Comparison of ENCODE assay signal across 17 cellular contexts in the genomic region with DNA sequence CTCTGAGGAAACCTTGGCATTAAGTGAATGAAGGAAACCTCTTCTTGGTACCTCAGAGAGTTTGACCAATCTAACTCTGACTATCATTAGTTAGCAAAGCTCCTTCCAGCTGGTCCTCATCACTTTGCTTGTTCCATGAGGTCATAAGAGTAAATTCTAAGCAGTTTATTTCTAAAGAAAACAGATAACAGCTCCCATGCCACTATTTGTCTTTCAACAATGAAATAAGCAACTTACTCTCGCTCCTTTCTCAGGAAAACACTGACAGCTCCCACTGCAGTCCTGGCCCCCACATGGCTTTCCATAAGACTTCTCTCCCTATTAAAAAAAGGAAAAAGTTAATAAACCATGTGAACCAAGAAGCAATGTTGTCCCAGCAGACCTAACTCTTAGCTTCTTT.
A peak's percentile ranks its signal among the peaks of the same experiment; 100 is the strongest.
DNase-seq lines count a peak whose midpoint lies in the region; ATAC-seq, FAIRE-seq and TF ChIP-seq lines count a peak whose summit lies in the region.
"Had no signal": no experiment of that assay in that cellular context is flagged by ENCODE, and none has a peak within 500 bp of the region (broad histone marks: within the 10 kb centered on the region; RNA-seq: fewer than 3 reads in every experiment).

No MANE protein-coding gene starts in this region.

- H3K14ac ChIP-seq in trophoblast cell (ENCODE audit: low read length): no peak overlapping the region

- H4K12ac ChIP-seq in trophoblast cell (ENCODE audit: low read depth, low read length): no peak overlapping the region

- WGBS in hepatocyte (ENCODE audit: low lambda C conversion rate, missing lambda C conversion rate): 55% methylated on average over 1 of the region's 1 CpG
- no CpG with 5 or more reads among the region's 1 CpG for WGBS in trophoblast cell (ENCODE audit: extremely low coverage, insufficient coverage, insufficient read length)

- TF ChIP-seq POLR2A in GM12891 (IDR thresholded peaks at IDR 0.05; ENCODE audit: low read depth, low read length): no peak

- no peak overlapping the region for H3K4ac ChIP-seq in trophoblast cell (ENCODE audit: low read depth, low read length)

- POLR2A ChIA-PET in HEK293 (lab: Yijun Ruan, JAX): interaction anchor here (1.0 kb wide), 1 partner anchor 129 kb away, joined by 3 read pairs; a partner anchor contains a TSS

- H3K9me3 ChIP-seq in HEK293 (ENCODE audit: control insufficient read depth, insufficient read depth, low read depth, low read length): no peaks in the 10 kb centered on the region
- no peaks in the 10 kb centered on the region for H3K9me3 ChIP-seq in hepatocyte (ENCODE audit: low read depth)
- H3K9me3 ChIP-seq in trophoblast cell (ENCODE audit: insufficient read depth, low read depth, low read length): no peaks in the 10 kb centered on the region
- H3K9me3 ChIP-seq: BE2C had no signal

- ATAC-seq in HG03025 (IDR thresholded peaks at IDR 0.05; ENCODE audit: low FRiP score, unreplicated experiment): no peak
- ATAC-seq: GM23338, K562, Panc1 had no signal

- H2BK12ac ChIP-seq in trophoblast cell (ENCODE audit: low read length): no peak overlapping the region

- no peak overlapping the region for H3K4me2 ChIP-seq in hepatocyte
- H3K4me2 ChIP-seq in trophoblast cell (ENCODE audit: low read length): no peak overlapping the region
- H3K4me2 ChIP-seq: GM23338 had no signal

- FAIRE-seq in HTR-8/SVneo (lab: Jason Lieb, UNC) (no peak), GM12891 (lab: Jason Lieb, UNC) (no peak)
- FAIRE-seq: A204.1, K562 had no signal

- H3K79me1 ChIP-seq in trophoblast cell (ENCODE audit: low read length): peaks cover 5% of the 10 kb centered on the region

- no peak overlapping the region for H4K8ac ChIP-seq in trophoblast cell (ENCODE audit: low read depth, low read length)

- H3K27me3 ChIP-seq in hepatocyte: no peaks in the 10 kb centered on the region
- H3K27me3 ChIP-seq in trophoblast cell (ENCODE audit: insufficient read depth, low read length): no peaks in the 10 kb centered on the region
- H3K27me3 ChIP-seq: BE2C had no signal

- H2AFZ ChIP-seq in hepatocyte (no peak overlapping the region), trophoblast cell (ENCODE audit: insufficient read depth, low read length, poor library complexity) (no peak overlapping the region)
- H2AFZ ChIP-seq: GM23338 had no signal

- H3K79me2 ChIP-seq in hepatocyte: no peaks in the 10 kb centered on the region
- H3K79me2 ChIP-seq in trophoblast cell (ENCODE audit: control insufficient read depth, insufficient read depth, low read length, poor library complexity): no peaks in the 10 kb centered on the region

- TF ChIP-seq CTCF in HEK293 (tag by site-specific recombination; IDR thresholded peaks at IDR 0.05) (no peak), cardiac fibroblast (IDR thresholded peaks at IDR 0.05; ENCODE audit: low read depth, low read length) (no peak), hepatocyte (IDR thresholded peaks at IDR 0.05; ENCODE audit: poor library complexity) (no peak), GM13976 (IDR thresholded peaks at IDR 0.05; ENCODE audit: borderline replicate concordance, control extremely low read depth, extremely low read depth, insufficient read depth, missing control alignments) (no peak)

- H2AK5ac ChIP-seq in trophoblast cell (ENCODE audit: low read length): no peak overlapping the region

- H3K27ac ChIP-seq in HEK293 (ENCODE audit: extremely low read depth, low read depth, low read length): no peak overlapping the region
- peak overlapping the region; percentile 79 for H3K27ac ChIP-seq in hepatocyte
- H3K27ac ChIP-seq in trophoblast cell (ENCODE audit: low read depth, low read length): no peak overlapping the region

- H3K4me3 ChIP-seq in HEK293 (ENCODE audit: low read depth, low read length) (no peak overlapping the region), cardiac fibroblast (replicated peaks in 1 of 2; ENCODE audit: low read depth in 2 of 2, low read length in 2 of 2) (no peak overlapping the region), hepatocyte (no peak overlapping the region), trophoblast cell (ENCODE audit: low read depth, low read length) (no peak overlapping the region)
- H3K4me3 ChIP-seq: GM23338, K562 had no signal

- H3K4me1 ChIP-seq in HEK293 (ENCODE audit: control insufficient read depth, insufficient read depth, low read length) (peaks cover 10% of the 10 kb centered on the region; the same call in 1 of the 2 replicates), hepatocyte (ENCODE audit: insufficient read depth) (no peaks in the 10 kb centered on the region), trophoblast cell (ENCODE audit: control insufficient read depth in 1 of 2, insufficient read depth in 2 of 2, low read length in 2 of 2) (peaks cover 3 to 6% of the 10 kb centered on the region in 2 experiments)
- H3K4me1 ChIP-seq: BE2C had no signal

- no peaks in the 10 kb centered on the region for H3K9me2 ChIP-seq in hepatocyte (replicated peaks; ENCODE audit: insufficient read depth)

- H2BK5ac ChIP-seq in trophoblast cell (ENCODE audit: low read depth, low read length, poor library complexity): no peak overlapping the region

- no peak overlapping the region for H3K23ac ChIP-seq in trophoblast cell (ENCODE audit: low read length)

- in situ Hi-C loops in GM13976 (cut with MboI; ENCODE audit: low sequenced_read_pairs, unreplicated experiment): no loop called here

- H3K18ac ChIP-seq in trophoblast cell (ENCODE audit: low read length): no peak overlapping the region

- no peak overlapping the region for H3K9ac ChIP-seq in trophoblast cell (ENCODE audit: low read length)

- CTCF ChIA-PET in HEK293 (lab: Yijun Ruan, JAX): interaction anchor here (0.7 to 1.0 kb wide), 3 partner anchors 10 to 111 kb away, joined by 3 read pairs; no protein-coding TSS in a partner anchor

- H3K36me3 ChIP-seq in HEK293 (ENCODE audit: control insufficient read depth in 2 of 2, insufficient read depth in 1 of 2, low read length in 2 of 2): no peaks in the 10 kb centered on the region
- no peaks in the 10 kb centered on the region for H3K36me3 ChIP-seq in hepatocyte (replicated peaks; ENCODE audit: insufficient read depth, low read depth)
- peaks cover 0 to 2% of the 10 kb centered on the region in 2 experiments for H3K36me3 ChIP-seq in trophoblast cell (ENCODE audit: control insufficient read depth in 1 of 2, insufficient read depth in 2 of 2, low read length in 2 of 2)
- H3K36me3 ChIP-seq: BE2C had no signal

- H4K20me1 ChIP-seq in hepatocyte (ENCODE audit: insufficient read depth, poor library complexity, severe bottlenecking): no peaks in the 10 kb centered on the region

- DNase-seq in cardiac fibroblast (ENCODE audit: low read depth in 2 of 2): peak; percentile 6 to 44
- no peak for DNase-seq in hepatocyte (ENCODE audit: low spot score)
- no peak for DNase-seq in trophoblast cell
- DNase-seq in GM13976 (ENCODE audit: low spot score): no peak
- DNase-seq in HTR-8/SVneo (ENCODE audit: insufficient read length, low spot score): no peak
- DNase-seq in GM12891 (ENCODE audit: insufficient read length, low spot score): no peak
- DNase-seq: BE2C; HCEC 1CT; NCI-H1436 treated with DMSO at 0.1 percent for 48 hours; NCI-H774; NK-92 treated with Interleukin-12 subunit alpha and Interleukin-12 subunit beta, amount 100 ng/mL, for 24 hours had no signal

- H4K91ac ChIP-seq in trophoblast cell (ENCODE audit: low read depth, low read length): no peak overlapping the region

- H2BK120ac ChIP-seq in trophoblast cell (ENCODE audit: insufficient read depth, low read length, poor library complexity): peak overlapping the region; percentile 7

TF ChIP-seq in HEK293, 187 proteins besides CTCF, POLR2A, EP300 and RAD21 (continues in another document):
- no peak for TF ChIP-seq ZBTB48 (tag by site-specific recombination; IDR thresholded peaks at IDR 0.05)
- TF ChIP-seq ZNF629 (tag by site-specific recombination; IDR thresholded peaks at IDR 0.05): peak; percentile 33; the same call in 1 of the 2 replicates
- TF ChIP-seq FEZF1 (tag by site-specific recombination; IDR thresholded peaks at IDR 0.05): 0 out of 2 replicates have a peak, but pooled peaks have one; percentile 22
- TF ChIP-seq ZNF239 (tag by site-specific recombination; IDR thresholded peaks at IDR 0.05): no peak
- TF ChIP-seq, protein P1, sequence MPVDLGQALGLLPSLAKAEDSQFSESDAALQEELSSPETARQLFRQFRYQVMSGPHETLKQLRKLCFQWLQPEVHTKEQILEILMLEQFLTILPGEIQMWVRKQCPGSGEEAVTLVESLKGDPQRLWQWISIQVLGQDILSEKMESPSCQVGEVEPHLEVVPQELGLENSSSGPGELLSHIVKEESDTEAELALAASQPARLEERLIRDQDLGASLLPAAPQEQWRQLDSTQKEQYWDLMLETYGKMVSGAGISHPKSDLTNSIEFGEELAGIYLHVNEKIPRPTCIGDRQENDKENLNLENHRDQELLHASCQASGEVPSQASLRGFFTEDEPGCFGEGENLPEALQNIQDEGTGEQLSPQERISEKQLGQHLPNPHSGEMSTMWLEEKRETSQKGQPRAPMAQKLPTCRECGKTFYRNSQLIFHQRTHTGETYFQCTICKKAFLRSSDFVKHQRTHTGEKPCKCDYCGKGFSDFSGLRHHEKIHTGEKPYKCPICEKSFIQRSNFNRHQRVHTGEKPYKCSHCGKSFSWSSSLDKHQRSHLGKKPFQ (tag by site-specific recombination; IDR thresholded peaks at IDR 0.05): no peak
- TF ChIP-seq GFI1B (tag by site-specific recombination; IDR thresholded peaks at IDR 0.05): no peak
- no peak for TF ChIP-seq ZNF621 (tag by site-specific recombination; IDR thresholded peaks at IDR 0.05)

TF ChIP-seq in GM12891, 5 proteins besides CTCF, POLR2A, EP300 and RAD21:
- TF ChIP-seq SPI1 (IDR thresholded peaks at IDR 0.05; ENCODE audit: low read depth, low read length) (no peak), POU2F2 (IDR thresholded peaks at IDR 0.05; ENCODE audit: low read depth, low read length) (no peak), TAF1 (IDR thresholded peaks at IDR 0.05; ENCODE audit: low read depth, low read length) (no peak), PAX5 (IDR thresholded peaks at IDR 0.05; ENCODE audit: insufficient read depth, low read length, severe bottlenecking) (no peak), POLR2AphosphoS5 (IDR thresholded peaks at IDR 0.05; ENCODE audit: low read depth, low read length) (no peak)

Comparison
In these comparisons a context has a peak if more than half of its experiments do, and no peak if none do; other contexts are left out.
1. DNase-seq: peak in cardiac fibroblast (2 of 2); none in hepatocyte (single experiment), trophoblast cell (0 of 2), GM13976 (single experiment), HTR-8/SVneo (single experiment) and GM12891 (single experiment).